ENCODE assay signal across 9 cellular contexts in genomic region chr11:118202599-118203422, GRCh38. TPM values are rescaled to one million over a fixed set of nuclear protein-coding genes. Genes with fewer than 3 reads are reported as not detected.
A peak's percentile ranks its signal among the peaks of the same experiment; 100 is the strongest.
DNase-seq lines count a peak whose midpoint lies in the region; ATAC-seq, FAIRE-seq and TF ChIP-seq lines count a peak whose summit lies in the region.
"Had no signal": no experiment of that assay in that cellular context is flagged by ENCODE, and none has a peak within 500 bp of the region (broad histone marks: within the 10 kb centered on the region; RNA-seq: fewer than 3 reads in every experiment).

No MANE protein-coding gene starts in this region.

- intact Hi-C loops in pancreas (cut with DNase I), result loop anchor here in 2 of 3 donors (10.0 kb wide), 2 partner anchors 72 to 82 kb away; no protein-coding TSS in a partner anchor

- peaks cover 42 to 44% of the 10 kb centered on the region in 2 donors for H3K36me3 Mint-ChIP-seq in stimulated activated naive B cell treated with anti-CD40 and anti-IgM and Interleukin-4, amounts not matched to agents 10 μg/mL and 1 μg/mL and 100 μg/mL, for 72 hours

- H3K27ac ChIP-seq in pancreas, result peak overlapping the region in 1 of 4 donors; percentile 8

- WGBS in pancreas, 2 donors, result 64 to 69% methylated on average over 7 of the region's 7 CpGs

- H3K27ac Mint-ChIP-seq in stimulated activated naive B cell treated with anti-CD40 and anti-IgM and Interleukin-4, amounts not matched to agents 10 μg/mL and 1 μg/mL and 100 μg/mL, for 72 hours, result no peak overlapping the region

- peak; percentile 25 for DNase-seq in SW480 (ENCODE audit: low spot score)
- DNase-seq in activated effector memory CD4-positive, alpha-beta T cell treated with anti-CD3 and anti-CD28 coated beads, Interleukin-2, amount 50 U/mL, for 16 hours, result peak; percentile 78
- peak in 2 of 6 donors; percentile 16 to 39 for DNase-seq in pancreas
- DNase-seq in stimulated activated naive B cell treated with anti-CD40 and anti-IgM and Interleukin-4, amounts not matched to agents 10 μg/mL and 1 μg/mL and 100 μg/mL, for 72 hours, result no peak
- DNase-seq in NCI-H226, result no peak
- DNase-seq in hepatic stellate cell (ENCODE audit: low spot score), result no peak
- no peak for DNase-seq in NCI-H69 (lab: John Stamatoyannopoulos, UW)
- DNase-seq: NCI-H187 had no signal

- no peaks in the 10 kb centered on the region for H3K36me3 ChIP-seq in pancreas

- no peaks in the 10 kb centered on the region for H3K9me3 ChIP-seq in pancreas

- no peak overlapping the region for H3K4me3 ChIP-seq in pancreas

- peaks cover 0 to 13% (median 6%) of the 10 kb centered on the region in 3 donors for H3K4me1 ChIP-seq in pancreas

- FAIRE-seq in pancreas (lab: Jason Lieb, UNC), result no peak

- peaks cover 16 to 26% of the 10 kb centered on the region in 2 donors for H3K4me1 Mint-ChIP-seq in stimulated activated naive B cell treated with anti-CD40 and anti-IgM and Interleukin-4, amounts not matched to agents 10 μg/mL and 1 μg/mL and 100 μg/mL, for 72 hours

- ATAC-seq in GM19043 (IDR thresholded peaks at IDR 0.05; ENCODE audit: low read depth, unreplicated experiment) (peak; percentile 62), pancreas (peak in 3 of 4 donors; percentile 68 to 79 (median 68))
- no peak for ATAC-seq in stimulated activated naive B cell treated with anti-CD40 and anti-IgM and Interleukin-4, amounts not matched to agents 10 μg/mL and 1 μg/mL and 100 μg/mL, for 72 hours (replicated peaks)

- H3K9me3 Mint-ChIP-seq in stimulated activated naive B cell treated with anti-CD40 and anti-IgM and Interleukin-4, amounts not matched to agents 10 μg/mL and 1 μg/mL and 100 μg/mL, for 72 hours, result peaks cover 4 to 6% of the 10 kb centered on the region in 2 donors

- no peaks in the 10 kb centered on the region for H3K27me3 ChIP-seq in pancreas

- H3K27me3 Mint-ChIP-seq in stimulated activated naive B cell treated with anti-CD40 and anti-IgM and Interleukin-4, amounts not matched to agents 10 μg/mL and 1 μg/mL and 100 μg/mL, for 72 hours, result no peaks in the 10 kb centered on the region

- H3K4me3 Mint-ChIP-seq in stimulated activated naive B cell treated with anti-CD40 and anti-IgM and Interleukin-4, amounts not matched to agents 10 μg/mL and 1 μg/mL and 100 μg/mL, for 72 hours, result no peak overlapping the region

- TF ChIP-seq CTCF in pancreas (IDR thresholded peaks at IDR 0.05), result no peak

RNA-seq across cellular contexts. Expression of gene JAML, which starts 22.0 kb away (rescaled TPM):
- total RNA-seq in pancreas, result 1 to 10 TPM in 4 of 6 donors, under 1 TPM in 2; 0.39 to 7.4 (median 1.8) TPM
- polyA plus RNA-seq in pancreas, result 1 to 10 TPM; 2.1 to 2.7 TPM

RNA-seq across cellular contexts. Expression of gene SCN2B, which starts 26.4 kb away (rescaled TPM):
- under 1 TPM; 0.05 to 0.31 (median 0.06) TPM for total RNA-seq in pancreas
- polyA plus RNA-seq in pancreas, result under 1 TPM; 0.04 to 0.05 TPM

RNA-seq across cellular contexts. Expression of gene MPZL3, which starts 49.4 kb away (rescaled TPM):
- total RNA-seq in pancreas, result 1 to 10 TPM; 4.4 to 8.0 (median 5.6) TPM
- 1 to 10 TPM; 3.8 to 5.3 TPM for polyA plus RNA-seq in pancreas

RNA-seq across cellular contexts. Expression of gene SCN4B, which starts 50.2 kb away (rescaled TPM):
- 1 to 10 TPM in 3 of 6 donors, under 1 TPM in 3; 0.69 to 2.3 (median 1.0) TPM for total RNA-seq in pancreas
- 1 to 10 TPM in 1 of 2 donors, under 1 TPM in 1; 0.61 to 2.9 TPM for polyA plus RNA-seq in pancreas

Comparison
In these comparisons a context has a peak if more than half of its experiments do, and no peak if none do; other contexts are left out.
1. ATAC-seq: peak in GM19043 (single experiment) and pancreas (3 of 4); none in stimulated activated naive B cell treated with anti-CD40 and anti-IgM and Interleukin-4, amounts not matched to agents 10 μg/mL and 1 μg/mL and 100 μg/mL, for 72 hours (0 of 2).
2. DNase-seq: peak in SW480 (single experiment) and activated effector memory CD4-positive, alpha-beta T cell treated with anti-CD3 and anti-CD28 coated beads, Interleukin-2, amount 50 U/mL, for 16 hours (single experiment); none in stimulated activated naive B cell treated with anti-CD40 and anti-IgM and Interleukin-4, amounts not matched to agents 10 μg/mL and 1 μg/mL and 100 μg/mL, for 72 hours (single experiment), NCI-H226 (single experiment), hepatic stellate cell (single experiment) and NCI-H69 (single experiment).